15 cellular contexts compared by ENCODE assay signal in the genomic region with DNA sequence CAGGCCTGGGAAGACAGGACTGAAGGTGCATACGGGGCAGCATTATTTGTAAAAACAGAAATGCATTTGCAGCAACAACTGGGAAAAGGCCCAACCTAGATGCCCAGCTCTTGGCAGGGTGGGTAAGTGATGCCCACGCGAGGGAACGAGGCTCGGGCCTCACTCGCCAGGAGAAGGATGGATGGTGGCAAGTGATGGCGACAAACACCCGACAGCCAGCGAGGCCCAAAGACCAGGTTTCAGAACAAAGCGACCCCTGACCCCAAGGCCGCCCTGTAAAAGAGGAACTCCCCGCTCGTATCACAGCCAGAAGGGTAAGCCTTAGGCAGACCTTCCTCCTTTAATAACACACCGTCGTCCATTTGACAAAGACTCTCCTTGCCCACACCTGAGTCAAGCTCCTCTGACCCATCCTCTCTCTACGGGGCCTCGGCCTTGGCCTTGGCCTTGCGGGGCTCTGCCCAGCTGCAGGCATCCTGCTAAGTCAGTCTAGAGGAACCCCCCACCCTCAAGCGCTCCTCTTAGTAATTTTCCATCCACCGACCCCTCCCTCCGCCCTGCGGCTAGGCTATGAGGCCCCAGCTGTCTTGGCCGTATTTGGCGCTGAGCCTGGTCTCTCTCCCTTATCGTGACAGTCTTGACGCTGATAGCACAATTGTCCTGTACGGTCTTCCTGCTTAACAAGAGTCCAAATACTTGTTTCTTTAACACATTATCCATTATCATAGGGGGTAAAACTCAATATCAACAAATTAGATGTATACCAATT.
DNase-seq lines count a peak whose midpoint lies in the region; ATAC-seq and TF ChIP-seq lines count a peak whose summit lies in the region.
"Had no signal": no experiment of that assay in that cellular context is flagged by ENCODE, and none has a peak within 500 bp of the region (broad histone marks: within the 10 kb centered on the region; RNA-seq: fewer than 3 reads in every experiment).

No MANE protein-coding gene starts in this region.

- no peak overlapping the region for H3K4me3 Mint-ChIP-seq in activated naive CD8-positive, alpha-beta T cell
- no peak overlapping the region for H3K4me3 Mint-ChIP-seq in activated naive CD8-positive, alpha-beta T cell treated with anti-CD3 and anti-CD28 coated beads, Interleukin-2, amount 50 U/mL, for 24 hours
- peak overlapping the region; percentile 70 for H3K4me3 Mint-ChIP-seq in endothelial cell (ENCODE audit: unreplicated experiment)
- H3K4me3 Mint-ChIP-seq in stimulated activated effector memory CD8-positive, alpha-beta T cell treated with anti-CD3 and anti-CD28 coated beads, Interleukin-12 subunit alpha, Interleukin-12 subunit beta, amount 100 ng/mL, for 72 hours = no peak overlapping the region
- no peak overlapping the region for H3K4me3 Mint-ChIP-seq in activated T-cell treated with anti-CD3 and anti-CD28 coated beads, Interleukin-2, amount 50 U/mL, for 4 hours

- H3K4me1 Mint-ChIP-seq in activated naive CD8-positive, alpha-beta T cell (ENCODE audit: low read depth) = peaks cover 9% of the 10 kb centered on the region
- peaks cover 20% of the 10 kb centered on the region for H3K4me1 Mint-ChIP-seq in activated naive CD8-positive, alpha-beta T cell treated with anti-CD3 and anti-CD28 coated beads, Interleukin-2, amount 50 U/mL, for 24 hours
- H3K4me1 Mint-ChIP-seq in endothelial cell (ENCODE audit: unreplicated experiment) = peaks cover 4% of the 10 kb centered on the region
- H3K4me1 Mint-ChIP-seq in stimulated activated effector memory CD8-positive, alpha-beta T cell treated with anti-CD3 and anti-CD28 coated beads, Interleukin-12 subunit alpha, Interleukin-12 subunit beta, amount 100 ng/mL, for 72 hours = peaks cover 38% of the 10 kb centered on the region
- H3K4me1 Mint-ChIP-seq in activated T-cell treated with anti-CD3 and anti-CD28 coated beads, Interleukin-2, amount 50 U/mL, for 4 hours (ENCODE audit: low read depth) = peaks cover 11% of the 10 kb centered on the region

- no peaks in the 10 kb centered on the region for H3K27me3 Mint-ChIP-seq in activated naive CD8-positive, alpha-beta T cell
- H3K27me3 Mint-ChIP-seq in activated naive CD8-positive, alpha-beta T cell treated with anti-CD3 and anti-CD28 coated beads, Interleukin-2, amount 50 U/mL, for 24 hours = no peaks in the 10 kb centered on the region
- H3K27me3 Mint-ChIP-seq in endothelial cell (ENCODE audit: unreplicated experiment) = peaks cover 8% of the 10 kb centered on the region
- H3K27me3 Mint-ChIP-seq in activated T-cell treated with anti-CD3 and anti-CD28 coated beads, Interleukin-2, amount 50 U/mL, for 4 hours (ENCODE audit: low read depth) = no peaks in the 10 kb centered on the region

- no peaks in the 10 kb centered on the region for H3K9me3 Mint-ChIP-seq in activated naive CD8-positive, alpha-beta T cell (ENCODE audit: low read depth)
- no peaks in the 10 kb centered on the region for H3K9me3 Mint-ChIP-seq in activated naive CD8-positive, alpha-beta T cell treated with anti-CD3 and anti-CD28 coated beads, Interleukin-2, amount 50 U/mL, for 24 hours
- no peaks in the 10 kb centered on the region for H3K9me3 Mint-ChIP-seq in endothelial cell (ENCODE audit: unreplicated experiment)
- no peaks in the 10 kb centered on the region for H3K9me3 Mint-ChIP-seq in stimulated activated effector memory CD8-positive, alpha-beta T cell treated with anti-CD3 and anti-CD28 coated beads, Interleukin-12 subunit alpha, Interleukin-12 subunit beta, amount 100 ng/mL, for 72 hours
- H3K9me3 Mint-ChIP-seq in activated T-cell treated with anti-CD3 and anti-CD28 coated beads, Interleukin-2, amount 50 U/mL, for 4 hours = no peaks in the 10 kb centered on the region

- no peak for TF ChIP-seq CTCF in endothelial cell (IDR thresholded peaks at IDR 0.05; ENCODE audit: unreplicated experiment)

- H3K36me3 Mint-ChIP-seq in activated naive CD8-positive, alpha-beta T cell = peaks cover 2% of the 10 kb centered on the region
- H3K36me3 Mint-ChIP-seq in activated naive CD8-positive, alpha-beta T cell treated with anti-CD3 and anti-CD28 coated beads, Interleukin-2, amount 50 U/mL, for 24 hours (ENCODE audit: low read depth) = peaks cover 12% of the 10 kb centered on the region
- peaks cover 13% of the 10 kb centered on the region for H3K36me3 Mint-ChIP-seq in endothelial cell (ENCODE audit: low read depth, unreplicated experiment)
- H3K36me3 Mint-ChIP-seq in stimulated activated effector memory CD8-positive, alpha-beta T cell treated with anti-CD3 and anti-CD28 coated beads, Interleukin-12 subunit alpha, Interleukin-12 subunit beta, amount 100 ng/mL, for 72 hours = peaks cover 6% of the 10 kb centered on the region
- peaks cover 16% of the 10 kb centered on the region for H3K36me3 Mint-ChIP-seq in activated T-cell treated with anti-CD3 and anti-CD28 coated beads, Interleukin-2, amount 50 U/mL, for 4 hours (ENCODE audit: insufficient read depth)

- no peak for ATAC-seq in activated naive CD8-positive, alpha-beta T cell treated with anti-CD3 and anti-CD28 coated beads, Interleukin-2, amount 50 U/mL, for 24 hours
- ATAC-seq in stimulated activated effector memory CD8-positive, alpha-beta T cell treated with anti-CD3 and anti-CD28 coated beads, Interleukin-12 subunit alpha, Interleukin-12 subunit beta, amount 100 ng/mL, for 72 hours = no peak
- no peak for ATAC-seq in activated T-cell treated with anti-CD3 and anti-CD28 coated beads, Interleukin-2, amount 50 U/mL, for 4 hours
- ATAC-seq: A549, pancreas had no signal

- no peak for DNase-seq in activated naive CD8-positive, alpha-beta T cell treated with anti-CD3 and anti-CD28 coated beads, Interleukin-2, amount 50 U/mL, for 24 hours
- no peak for DNase-seq in endothelial cell (ENCODE audit: low spot score)
- peak; percentile 17 for DNase-seq in midbrain (lab: John Stamatoyannopoulos, UW)
- no peak for DNase-seq in stimulated activated effector memory CD8-positive, alpha-beta T cell treated with anti-CD3 and anti-CD28 coated beads, Interleukin-12 subunit alpha, Interleukin-12 subunit beta, amount 100 ng/mL, for 72 hours (ENCODE audit: low spot score in 2 of 2)
- no peak for DNase-seq in AML-193 (lab: John Stamatoyannopoulos, UW)
- DNase-seq in activated T-cell treated with anti-CD3 and anti-CD28 coated beads, Interleukin-2, amount 50 U/mL, for 4 hours = no peak
- no peak for DNase-seq in NCI-H1048 (lab: John Stamatoyannopoulos, UW)
- DNase-seq: activated CD4-positive, alpha-beta T cell treated with anti-CD3 and anti-CD28 coated beads for 1 hour; activated T-cell treated with anti-CD3 and anti-CD28 coated beads, Interleukin-2, amount 50 U/mL, for 48 hours; NCI-H524 treated with DMSO at 0.1 percent for 48 hours; stimulated activated CD4-positive, alpha-beta T cell treated with anti-CD3 and anti-CD28 coated beads, Interleukin-4, amount 100 ng/mL, for 1 hour; stomach had no signal

- H3K27ac Mint-ChIP-seq in activated naive CD8-positive, alpha-beta T cell = peak overlapping the region; percentile 47
- H3K27ac Mint-ChIP-seq in activated naive CD8-positive, alpha-beta T cell treated with anti-CD3 and anti-CD28 coated beads, Interleukin-2, amount 50 U/mL, for 24 hours = no peak overlapping the region
- H3K27ac Mint-ChIP-seq in endothelial cell (ENCODE audit: unreplicated experiment) = peak overlapping the region; percentile 67
- H3K27ac Mint-ChIP-seq in stimulated activated effector memory CD8-positive, alpha-beta T cell treated with anti-CD3 and anti-CD28 coated beads, Interleukin-12 subunit alpha, Interleukin-12 subunit beta, amount 100 ng/mL, for 72 hours = no peak overlapping the region

Comparison
In these comparisons a context has a peak if more than half of its experiments do, and no peak if none do; other contexts are left out.
1. H3K27ac Mint-ChIP-seq: peak in activated naive CD8-positive, alpha-beta T cell (single experiment) and endothelial cell (single experiment); none in activated naive CD8-positive, alpha-beta T cell treated with anti-CD3 and anti-CD28 coated beads, Interleukin-2, amount 50 U/mL, for 24 hours (single experiment) and stimulated activated effector memory CD8-positive, alpha-beta T cell treated with anti-CD3 and anti-CD28 coated beads, Interleukin-12 subunit alpha, Interleukin-12 subunit beta, amount 100 ng/mL, for 72 hours (single experiment).